ENCODE assay signal across 36 cellular contexts in genomic region chr2:74984017-74984416, GRCh38.
"Had no signal": no experiment of that assay in that cellular context is flagged by ENCODE, and none has a peak within 500 bp of the region (broad histone marks: within the 10 kb centered on the region; RNA-seq: fewer than 3 reads in every experiment).

No MANE protein-coding gene starts in this region.

- H3K4me1 Mint-ChIP-seq: activated CD4-positive, alpha-beta memory T cell treated with anti-CD3 and anti-CD28 coated beads, Interleukin-2, amount 10 ng/mL, durations not matched to agents 7 days and 5 days; activated CD4-positive, alpha-beta T cell treated with anti-CD3 and anti-CD28 coated beads, Interleukin-2, amount 10 ng/mL, durations not matched to agents 7 days and 5 days; activated CD8-positive, alpha-beta memory T cell treated with anti-CD3 and anti-CD28 coated beads, Interleukin-2, amount 10 ng/mL, durations not matched to agents 7 days and 5 days; activated naive CD4-positive, alpha-beta T cell treated with anti-CD3 and anti-CD28 coated beads, Interleukin-2, amount 10 ng/mL, durations not matched to agents 7 days and 5 days; central memory CD8-positive, alpha-beta T cell had no signal

- H3K27ac Mint-ChIP-seq: activated B cell treated with CpG ODN at 0.5 μM for 24 hours; activated CD4-positive, alpha-beta memory T cell treated with anti-CD3 and anti-CD28 coated beads, Interleukin-2, amount 10 ng/mL, durations not matched to agents 7 days and 5 days; activated CD4-positive, alpha-beta T cell treated with anti-CD3 and anti-CD28 coated beads for 36 hours; activated CD4-positive, alpha-beta T cell treated with anti-CD3 and anti-CD28 coated beads, Interleukin-2, amount 10 ng/mL, durations not matched to agents 7 days and 5 days; activated CD8-positive, alpha-beta memory T cell treated with anti-CD3 and anti-CD28 coated beads, Interleukin-2, amount 10 ng/mL, durations not matched to agents 7 days and 5 days; activated CD8-positive, alpha-beta T cell treated with anti-CD3 and anti-CD28 coated beads, Interleukin-2, amount 10 ng/mL, durations not matched to agents 7 days and 5 days; activated naive CD4-positive, alpha-beta T cell treated with anti-CD3 and anti-CD28 coated beads, Interleukin-2, amount 10 ng/mL, durations not matched to agents 7 days and 5 days; activated naive CD4-positive, alpha-beta T cell treated with anti-CD3 and anti-CD28 coated beads, Interleukin-2, amount 50 U/mL, for 24 hours; activated naive CD8-positive, alpha-beta T cell; activated naive CD8-positive, alpha-beta T cell treated with anti-CD3 and anti-CD28 coated beads, Interleukin-2, amount 10 ng/mL, durations not matched to agents 7 days and 5 days; activated naive CD8-positive, alpha-beta T cell treated with anti-CD3 and anti-CD28 coated beads, Interleukin-2, amount 50 U/mL, for 24 hours; activated T-cell treated with anti-CD3 and anti-CD28 coated beads, Interleukin-2, amount 50 U/mL, for 24 hours; activated T-helper 2 cell treated with anti-CD3 and anti-CD28 coated beads, Interferon-gamma antibody, Interleukin-2, Interleukin-4, amounts not matched to agents 10 μg/mL and 5 μg/mL and 100 μg/mL, durations not matched to agents 14 hours and 24 hours and 36 hours; T-helper 1 cell treated with Interleukin-12 subunit alpha and Interleukin-12 subunit beta and Interleukin-4 antibody, amounts not matched to agents 30 μg/mL and 1 μg/mL, for 36 hours; T-helper 2 cell treated with Interferon-gamma antibody and Interleukin-4, amounts not matched to agents 5 μg/mL and 100 μg/mL, for 36 hours had no signal

- H3K27ac ChIP-seq: ascending aorta, cardiac muscle cell, VCaP had no signal

- H3K27me3 ChIP-seq: ascending aorta, cardiac muscle cell had no signal

- H3K36me3 ChIP-seq: ascending aorta, cardiac muscle cell had no signal

- H3K9me3 Mint-ChIP-seq: activated B cell treated with CpG ODN at 0.5 μM for 24 hours; activated CD4-positive, alpha-beta memory T cell treated with anti-CD3 and anti-CD28 coated beads, Interleukin-2, amount 10 ng/mL, durations not matched to agents 7 days and 5 days; activated CD4-positive, alpha-beta T cell treated with anti-CD3 and anti-CD28 coated beads, Interleukin-2, amount 10 ng/mL, durations not matched to agents 7 days and 5 days; activated naive CD4-positive, alpha-beta T cell treated with anti-CD3 and anti-CD28 coated beads, Interleukin-2, amount 10 ng/mL, durations not matched to agents 7 days and 5 days; activated naive CD4-positive, alpha-beta T cell treated with anti-CD3 and anti-CD28 coated beads, Interleukin-2, amount 50 U/mL, for 24 hours; activated T-helper 2 cell treated with anti-CD3 and anti-CD28 coated beads, Interferon-gamma antibody, Interleukin-2, Interleukin-4, amounts not matched to agents 10 μg/mL and 5 μg/mL and 100 μg/mL, durations not matched to agents 14 hours and 24 hours and 36 hours; brain; central memory CD8-positive, alpha-beta T cell; T-helper 1 cell treated with Interleukin-12 subunit alpha and Interleukin-12 subunit beta and Interleukin-4 antibody, amounts not matched to agents 30 μg/mL and 1 μg/mL, for 36 hours; T-helper 2 cell treated with Interferon-gamma antibody and Interleukin-4, amounts not matched to agents 5 μg/mL and 100 μg/mL, for 36 hours had no signal

- H3K4me3 Mint-ChIP-seq: activated B cell treated with CpG ODN at 0.5 μM for 24 hours; activated CD4-positive, alpha-beta memory T cell treated with anti-CD3 and anti-CD28 coated beads, Interleukin-2, amount 10 ng/mL, durations not matched to agents 7 days and 5 days; activated CD4-positive, alpha-beta T cell treated with anti-CD3 and anti-CD28 coated beads for 36 hours; activated CD4-positive, alpha-beta T cell treated with anti-CD3 and anti-CD28 coated beads, Interleukin-2, amount 10 ng/mL, durations not matched to agents 7 days and 5 days; activated CD8-positive, alpha-beta memory T cell treated with anti-CD3 and anti-CD28 coated beads, Interleukin-2, amount 10 ng/mL, durations not matched to agents 7 days and 5 days; activated CD8-positive, alpha-beta T cell treated with anti-CD3 and anti-CD28 coated beads, Interleukin-2, amount 10 ng/mL, durations not matched to agents 7 days and 5 days; activated naive CD4-positive, alpha-beta T cell treated with anti-CD3 and anti-CD28 coated beads, Interleukin-2, amount 10 ng/mL, durations not matched to agents 7 days and 5 days; activated naive CD4-positive, alpha-beta T cell treated with anti-CD3 and anti-CD28 coated beads, Interleukin-2, amount 50 U/mL, for 24 hours; activated naive CD8-positive, alpha-beta T cell; activated naive CD8-positive, alpha-beta T cell treated with anti-CD3 and anti-CD28 coated beads, Interleukin-2, amount 10 ng/mL, durations not matched to agents 7 days and 5 days; activated naive CD8-positive, alpha-beta T cell treated with anti-CD3 and anti-CD28 coated beads, Interleukin-2, amount 50 U/mL, for 24 hours; activated T-cell treated with anti-CD3 and anti-CD28 coated beads, Interleukin-2, amount 50 U/mL, for 24 hours; brain; central memory CD8-positive, alpha-beta T cell; T-helper 1 cell treated with Interleukin-12 subunit alpha and Interleukin-12 subunit beta and Interleukin-4 antibody, amounts not matched to agents 30 μg/mL and 1 μg/mL, for 36 hours; T-helper 2 cell treated with Interferon-gamma antibody and Interleukin-4, amounts not matched to agents 5 μg/mL and 100 μg/mL, for 36 hours had no signal

- H3K4me3 ChIP-seq: ascending aorta, cardiac muscle cell had no signal

- H3K27me3 Mint-ChIP-seq: activated B cell treated with CpG ODN at 0.5 μM for 24 hours; activated CD4-positive, alpha-beta memory T cell treated with anti-CD3 and anti-CD28 coated beads, Interleukin-2, amount 10 ng/mL, durations not matched to agents 7 days and 5 days; activated CD4-positive, alpha-beta T cell treated with anti-CD3 and anti-CD28 coated beads for 36 hours; activated CD4-positive, alpha-beta T cell treated with anti-CD3 and anti-CD28 coated beads, Interleukin-2, amount 10 ng/mL, durations not matched to agents 7 days and 5 days; activated CD8-positive, alpha-beta memory T cell treated with anti-CD3 and anti-CD28 coated beads, Interleukin-2, amount 10 ng/mL, durations not matched to agents 7 days and 5 days; activated naive CD4-positive, alpha-beta T cell treated with anti-CD3 and anti-CD28 coated beads, Interleukin-2, amount 10 ng/mL, durations not matched to agents 7 days and 5 days; activated naive CD4-positive, alpha-beta T cell treated with anti-CD3 and anti-CD28 coated beads, Interleukin-2, amount 50 U/mL, for 24 hours; activated naive CD8-positive, alpha-beta T cell; activated naive CD8-positive, alpha-beta T cell treated with anti-CD3 and anti-CD28 coated beads, Interleukin-2, amount 10 ng/mL, durations not matched to agents 7 days and 5 days; activated naive CD8-positive, alpha-beta T cell treated with anti-CD3 and anti-CD28 coated beads, Interleukin-2, amount 50 U/mL, for 24 hours; activated T-cell treated with anti-CD3 and anti-CD28 coated beads, Interleukin-2, amount 50 U/mL, for 24 hours; brain; central memory CD8-positive, alpha-beta T cell had no signal

- H3K9me3 ChIP-seq: ascending aorta had no signal

- H3K36me3 Mint-ChIP-seq: brain had no signal

- DNase-seq: activated B cell treated with CpG ODN at 0.5 μM for 24 hours; activated CD4-positive, alpha-beta memory T cell treated with anti-CD3 and anti-CD28 coated beads, Interleukin-2, amount 10 ng/mL, durations not matched to agents 7 days and 5 days; activated CD4-positive, alpha-beta T cell treated with anti-CD3 and anti-CD28 coated beads for 36 hours; activated CD4-positive, alpha-beta T cell treated with anti-CD3 and anti-CD28 coated beads for 48 hours; activated CD4-positive, alpha-beta T cell treated with anti-CD3 and anti-CD28 coated beads, Interleukin-2, amount 10 ng/mL, durations not matched to agents 7 days and 5 days; activated CD4-positive, alpha-beta T cell treated with anti-CD3 and anti-CD28 coated beads, Interleukin-2, amount 50 U/mL, for 48 hours; activated CD4-positive, CD25-positive, alpha-beta regulatory T cell treated with anti-CD3 and anti-CD28 coated beads, Interleukin-2, amount 50 U/mL, for 72 hours; activated CD8-positive, alpha-beta memory T cell treated with anti-CD3 and anti-CD28 coated beads for 24 hours; activated CD8-positive, alpha-beta memory T cell treated with anti-CD3 and anti-CD28 coated beads, Interleukin-2, amount 10 ng/mL, durations not matched to agents 7 days and 5 days; activated CD8-positive, alpha-beta memory T cell treated with anti-CD3 and anti-CD28 coated beads, Interleukin-2, amount 50 U/mL, for 48 hours; activated CD8-positive, alpha-beta T cell treated with anti-CD3 and anti-CD28 coated beads, Interleukin-2, amount 10 ng/mL, durations not matched to agents 7 days and 5 days; activated effector memory CD4-positive, alpha-beta T cell treated with Interleukin-2 at 50 U/mL for 16 hours; activated gamma-delta T cell; activated naive CD4-positive, alpha-beta T cell treated with anti-CD3 and anti-CD28 coated beads, Interleukin-2, amount 10 ng/mL, durations not matched to agents 7 days and 5 days; activated naive CD4-positive, alpha-beta T cell treated with Interleukin-2 at 50 U/mL for 16 hours; activated naive CD8-positive, alpha-beta T cell treated with anti-CD3 and anti-CD28 coated beads, Interleukin-2, amount 10 ng/mL, durations not matched to agents 7 days and 5 days; activated naive CD8-positive, alpha-beta T cell treated with anti-CD3 and anti-CD28 coated beads, Interleukin-2, amount 50 U/mL, for 24 hours; activated T-cell treated with anti-CD3 and anti-CD28 coated beads, Interleukin-2, amount 50 U/mL, for 24 hours; activated T-cell treated with anti-CD3 and anti-CD28 coated beads, Interleukin-2, amount 50 U/mL, for 48 hours; amygdala; anterior cingulate cortex; caudate nucleus; cerebellar nuclear complex; T-helper 1 cell; T-helper 2 cell; T-helper 9 cell had no signal
